In the genomic region with DNA sequence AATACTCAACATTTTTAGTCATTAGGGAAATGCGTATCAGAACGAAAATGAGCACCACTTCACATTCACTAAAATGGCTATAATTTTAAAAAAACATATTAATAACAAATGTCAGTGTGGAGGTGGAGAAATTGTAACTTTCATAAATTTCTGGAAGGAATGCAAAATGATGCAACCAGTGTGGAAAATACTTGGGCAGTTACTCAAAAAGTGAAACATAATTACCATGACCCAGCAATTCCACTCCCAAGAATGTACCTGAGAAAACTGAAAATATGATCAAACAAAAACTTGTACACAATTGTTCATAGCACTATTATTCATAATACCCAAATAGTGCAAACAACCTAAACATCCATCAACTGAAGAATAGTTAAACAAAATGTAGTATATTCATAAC, we compare ENCODE assay signal across 16 cellular contexts.
"Had no signal": no experiment of that assay in that cellular context is flagged by ENCODE, and none has a peak within 500 bp of the region (broad histone marks: within the 10 kb centered on the region; RNA-seq: fewer than 3 reads in every experiment).

No MANE protein-coding gene starts in this region.

- H3K36me3 ChIP-seq: colonic mucosa, neutrophil, tibial artery, vagina had no signal

- H3K27ac ChIP-seq: colonic mucosa, neutrophil, tibial artery, vagina had no signal

- H3K27ac Mint-ChIP-seq: activated T-helper 2 cell treated with anti-CD3 and anti-CD28 coated beads, Interferon-gamma antibody, Interleukin-2, Interleukin-4, amounts not matched to agents 10 μg/mL and 5 μg/mL and 100 μg/mL, durations not matched to agents 14 hours and 24 hours and 36 hours; immature natural killer cell; naive thymus-derived CD4-positive, alpha-beta T cell; stimulated activated effector memory CD8-positive, alpha-beta T cell treated with anti-CD3 and anti-CD28 coated beads, Interleukin-12 subunit alpha, Interleukin-12 subunit beta, amount 100 ng/mL, for 72 hours had no signal

- H3K4me3 ChIP-seq: colonic mucosa, smooth muscle cell, tibial artery, vagina had no signal

- H3K4me2 ChIP-seq: smooth muscle cell had no signal

- H3K9me3 Mint-ChIP-seq: stimulated activated effector memory CD8-positive, alpha-beta T cell treated with anti-CD3 and anti-CD28 coated beads, Interleukin-12 subunit alpha, Interleukin-12 subunit beta, amount 100 ng/mL, for 72 hours had no signal

- H3K9me3 ChIP-seq: colonic mucosa, neutrophil, tibial artery, vagina had no signal

- H3K4me1 Mint-ChIP-seq: immature natural killer cell; naive thymus-derived CD4-positive, alpha-beta T cell; stimulated activated effector memory CD8-positive, alpha-beta T cell treated with anti-CD3 and anti-CD28 coated beads, Interleukin-12 subunit alpha, Interleukin-12 subunit beta, amount 100 ng/mL, for 72 hours had no signal

- ATAC-seq: left cardiac atrium; naive thymus-derived CD4-positive, alpha-beta T cell; stimulated activated effector memory CD8-positive, alpha-beta T cell treated with anti-CD3 and anti-CD28 coated beads, Interleukin-12 subunit alpha, Interleukin-12 subunit beta, amount 100 ng/mL, for 72 hours had no signal

- H3K27me3 ChIP-seq: colonic mucosa, tibial artery, vagina had no signal

- H3K4me1 ChIP-seq: colonic mucosa, tibial artery, vagina had no signal

- H3K36me3 Mint-ChIP-seq: immature natural killer cell; naive thymus-derived CD4-positive, alpha-beta T cell; stimulated activated effector memory CD8-positive, alpha-beta T cell treated with anti-CD3 and anti-CD28 coated beads, Interleukin-12 subunit alpha, Interleukin-12 subunit beta, amount 100 ng/mL, for 72 hours had no signal

- H3K4me3 Mint-ChIP-seq: immature natural killer cell; naive thymus-derived CD4-positive, alpha-beta T cell; stimulated activated effector memory CD8-positive, alpha-beta T cell treated with anti-CD3 and anti-CD28 coated beads, Interleukin-12 subunit alpha, Interleukin-12 subunit beta, amount 100 ng/mL, for 72 hours had no signal

- DNase-seq: activated CD4-positive, CD25-positive, alpha-beta regulatory T cell; activated naive CD4-positive, alpha-beta T cell treated with anti-CD3 and anti-CD28 coated beads, Interleukin-2, amount 50 U/mL, for 16 hours; amniotic stem cell; colonic mucosa; effector CD4-positive, alpha-beta T cell; glutamatergic neuron; immature natural killer cell; left cardiac atrium; naive thymus-derived CD4-positive, alpha-beta T cell; posterior cingulate gyrus; tibial artery had no signal
